ENCODE assay signal across 19 cellular contexts in genomic region chr6:79718509-79719247, GRCh38.
DNase-seq lines count a peak whose midpoint lies in the region; ATAC-seq lines count a peak whose summit lies in the region.
"Had no signal": no experiment of that assay in that cellular context is flagged by ENCODE, and none has a peak within 500 bp of the region (broad histone marks: within the 10 kb centered on the region; RNA-seq: fewer than 3 reads in every experiment).

No MANE protein-coding gene starts in this region.

- no peaks in the 10 kb centered on the region for H4K20me1 ChIP-seq in Karpas-422 (ENCODE audit: insufficient read depth, low read depth, low read length)
- H4K20me1 ChIP-seq: BLaER1 had no signal

- no peak overlapping the region for H3K27ac ChIP-seq in Karpas-422 (ENCODE audit: low read length)
- H3K27ac ChIP-seq: BLaER1, breast epithelium, esophagus muscularis mucosa, neutrophil, PC-9 had no signal

- H3K4me3 ChIP-seq in Karpas-422 (ENCODE audit: low read length) = no peak overlapping the region
- H3K4me3 ChIP-seq: BLaER1, breast epithelium, esophagus muscularis mucosa, MG63, PC-9 had no signal

- H3K36me3 ChIP-seq in Karpas-422 (ENCODE audit: insufficient read depth, low read length) = no peaks in the 10 kb centered on the region
- H3K36me3 ChIP-seq: BLaER1, breast epithelium, esophagus muscularis mucosa, MG63, neutrophil had no signal

- DNase-seq in GM04504 (ENCODE audit: low read depth) (peak; percentile 7), fibroblast of peridontal ligament (ENCODE audit: extremely low read depth) (peak; percentile 74), Karpas-422 (no peak), NCI-H146 (lab: John Stamatoyannopoulos, UW) (no peak)
- DNase-seq in stimulated activated effector memory CD8-positive, alpha-beta T cell treated with anti-CD3 and anti-CD28 coated beads, Interleukin-12 subunit alpha, Interleukin-12 subunit beta, amount 100 ng/mL, for 72 hours (ENCODE audit: low spot score in 2 of 2) = no peak
- no peak for DNase-seq in activated CD4-positive, CD25-positive, alpha-beta regulatory T cell treated with anti-CD3 and anti-CD28 coated beads, Interleukin-2, amount 50 U/mL, for 72 hours
- DNase-seq: activated CD8-positive, alpha-beta memory T cell treated with anti-CD3 and anti-CD28 coated beads for 24 hours; NCI-H1436 treated with DMSO at 0.1 percent for 48 hours; NCI-H82; retina; stimulated activated naive CD4-positive, alpha-beta T cell treated with Interleukin-2 at 50 U/mL for 16 hours had no signal

- no peaks in the 10 kb centered on the region for H3K36me3 Mint-ChIP-seq in stimulated activated effector memory CD8-positive, alpha-beta T cell treated with anti-CD3 and anti-CD28 coated beads, Interleukin-12 subunit alpha, Interleukin-12 subunit beta, amount 100 ng/mL, for 72 hours
- H3K36me3 Mint-ChIP-seq: activated naive CD8-positive, alpha-beta T cell had no signal

- H3K27ac Mint-ChIP-seq in stimulated activated effector memory CD8-positive, alpha-beta T cell treated with anti-CD3 and anti-CD28 coated beads, Interleukin-12 subunit alpha, Interleukin-12 subunit beta, amount 100 ng/mL, for 72 hours = no peak overlapping the region
- H3K27ac Mint-ChIP-seq: activated naive CD8-positive, alpha-beta T cell had no signal

- H3K27me3 ChIP-seq in Karpas-422 (ENCODE audit: low read length) = no peaks in the 10 kb centered on the region
- H3K27me3 ChIP-seq: BLaER1, breast epithelium, esophagus muscularis mucosa, MG63 had no signal

- H2AFZ ChIP-seq in Karpas-422 (ENCODE audit: low read length) = no peak overlapping the region
- H2AFZ ChIP-seq: PC-9 had no signal

- ATAC-seq in HG03432 (IDR thresholded peaks at IDR 0.05; ENCODE audit: unreplicated experiment) = peak; percentile 47
- ATAC-seq in stimulated activated effector memory CD8-positive, alpha-beta T cell treated with anti-CD3 and anti-CD28 coated beads, Interleukin-12 subunit alpha, Interleukin-12 subunit beta, amount 100 ng/mL, for 72 hours = peak; percentile 8

- no peak overlapping the region for H3K4me2 ChIP-seq in Karpas-422 (ENCODE audit: low read depth, low read length, poor library complexity, severe bottlenecking)
- H3K4me2 ChIP-seq: BLaER1, PC-9 had no signal

- no peaks in the 10 kb centered on the region for H3K79me2 ChIP-seq in Karpas-422 (ENCODE audit: low read length)

- no peaks in the 10 kb centered on the region for H3K4me1 Mint-ChIP-seq in stimulated activated effector memory CD8-positive, alpha-beta T cell treated with anti-CD3 and anti-CD28 coated beads, Interleukin-12 subunit alpha, Interleukin-12 subunit beta, amount 100 ng/mL, for 72 hours

- no peak overlapping the region for H3K9ac ChIP-seq in Karpas-422 (ENCODE audit: low read length)
- H3K9ac ChIP-seq: BLaER1 had no signal

- H3K9me2 ChIP-seq in Karpas-422 (replicated peaks; ENCODE audit: insufficient read depth, low read length) = no peaks in the 10 kb centered on the region

- H3K4me3 Mint-ChIP-seq in stimulated activated effector memory CD8-positive, alpha-beta T cell treated with anti-CD3 and anti-CD28 coated beads, Interleukin-12 subunit alpha, Interleukin-12 subunit beta, amount 100 ng/mL, for 72 hours = no peak overlapping the region
- H3K4me3 Mint-ChIP-seq: activated naive CD8-positive, alpha-beta T cell had no signal

- H3K9me3 Mint-ChIP-seq in stimulated activated effector memory CD8-positive, alpha-beta T cell treated with anti-CD3 and anti-CD28 coated beads, Interleukin-12 subunit alpha, Interleukin-12 subunit beta, amount 100 ng/mL, for 72 hours = no peaks in the 10 kb centered on the region

- no peaks in the 10 kb centered on the region for H3K9me3 ChIP-seq in Karpas-422 (ENCODE audit: low read length)
- H3K9me3 ChIP-seq: BLaER1, breast epithelium, esophagus muscularis mucosa, MG63, neutrophil had no signal

- H3K4me1 ChIP-seq in Karpas-422 (ENCODE audit: low read length) = no peaks in the 10 kb centered on the region
- H3K4me1 ChIP-seq: BLaER1, breast epithelium, esophagus muscularis mucosa had no signal

Comparison
In these comparisons a context has a peak if more than half of its experiments do, and no peak if none do; other contexts are left out.
1. DNase-seq: peak in GM04504 (single experiment) and fibroblast of peridontal ligament (single experiment); none in stimulated activated effector memory CD8-positive, alpha-beta T cell treated with anti-CD3 and anti-CD28 coated beads, Interleukin-12 subunit alpha, Interleukin-12 subunit beta, amount 100 ng/mL, for 72 hours (0 of 2), activated CD4-positive, CD25-positive, alpha-beta regulatory T cell treated with anti-CD3 and anti-CD28 coated beads, Interleukin-2, amount 50 U/mL, for 72 hours (single experiment), Karpas-422 (single experiment) and NCI-H146 (single experiment).